29 cellular contexts compared by ENCODE assay signal in the genomic region with DNA sequence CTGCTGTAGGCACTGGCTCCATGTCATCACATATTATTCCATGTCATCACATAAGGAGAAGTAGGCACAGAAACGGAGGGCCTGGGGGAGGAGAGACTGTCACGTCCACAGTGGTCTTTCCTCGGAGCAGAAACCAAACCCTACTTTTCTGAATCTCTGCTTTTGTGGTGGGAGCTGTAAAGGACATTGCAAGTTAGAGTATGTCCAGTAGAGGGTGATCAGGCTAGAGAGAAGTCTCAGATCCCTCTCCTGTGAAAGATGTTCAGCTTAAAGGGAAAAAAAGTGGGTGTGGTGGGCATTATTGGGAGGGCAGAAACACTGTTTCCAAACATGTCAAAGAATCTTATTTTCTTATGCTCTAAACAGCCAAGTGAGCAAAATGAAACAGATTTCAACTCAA. TPM values are rescaled to one million over a fixed set of nuclear protein-coding genes. Genes with fewer than 3 reads are reported as not detected.
DNase-seq lines count a peak whose midpoint lies in the region; ATAC-seq, FAIRE-seq and TF ChIP-seq lines count a peak whose summit lies in the region.
"Had no signal": no experiment of that assay in that cellular context is flagged by ENCODE, and none has a peak within 500 bp of the region (broad histone marks: within the 10 kb centered on the region; RNA-seq: fewer than 3 reads in every experiment).

No MANE protein-coding gene starts in this region.

- SMC1A ChIA-PET in GM12878 (lab: Charles Lee; ENCODE audit: uncharacterized antibody, unreplicated experiment) = no interaction called here

- ATAC-seq in GM23338 = no peak
- ATAC-seq in GM12878 = no peak
- no peak for ATAC-seq in HG03457 (IDR thresholded peaks at IDR 0.05; ENCODE audit: unreplicated experiment)
- no peak for ATAC-seq in HG03469 (IDR thresholded peaks at IDR 0.05; ENCODE audit: unreplicated experiment)
- ATAC-seq: CD8-positive, alpha-beta T cell; left colon; natural killer cell treated with Interleukin-12 subunit alpha and Interleukin-12 subunit beta and Interleukin-15 and Interleukin-18, amount 100 ng/mL, for 72 hours had no signal

- no peaks in the 10 kb centered on the region for H3K36me3 ChIP-seq in GM23338 (ENCODE audit: insufficient read depth)
- no peaks in the 10 kb centered on the region for H3K36me3 ChIP-seq in GM12878 (ENCODE audit: control insufficient read depth in 2 of 2, insufficient read depth in 2 of 2, low read length in 1 of 2)
- no peaks in the 10 kb centered on the region for H3K36me3 ChIP-seq in keratinocyte (ENCODE audit: control insufficient read depth in 2 of 2, extremely low read depth in 1 of 2, insufficient read depth in 2 of 2, low read length in 2 of 2)
- no peaks in the 10 kb centered on the region for H3K36me3 ChIP-seq in tibial nerve
- H3K36me3 ChIP-seq: esophagus muscularis mucosa, sigmoid colon, WERI-Rb-1 had no signal

- no peak overlapping the region for H3K4me3 ChIP-seq in AG09309 (ENCODE audit: control insufficient read depth, low read depth, low read length)
- no peak overlapping the region for H3K4me3 ChIP-seq in GM23338
- H3K4me3 ChIP-seq in GM12878 = no peak overlapping the region
- no peak overlapping the region for H3K4me3 ChIP-seq in keratinocyte (ENCODE audit: control insufficient read depth in 2 of 3, extremely low read depth in 1 of 3, insufficient read depth in 2 of 3, low read depth in 1 of 3, low read length in 3 of 3)
- H3K4me3 ChIP-seq in tibial nerve = no peak overlapping the region
- H3K4me3 ChIP-seq: esophagus muscularis mucosa, sigmoid colon had no signal

- dilution Hi-C loops in keratinocyte (cut with MboI; ENCODE audit: extremely low pct_ligation_motif_present, low sequenced_read_pairs) = no loop called here

- no peak overlapping the region for H3K27ac Mint-ChIP-seq in GM23338
- H3K27ac Mint-ChIP-seq: activated naive CD8-positive, alpha-beta T cell treated with anti-CD3 and anti-CD28 coated beads, Interleukin-2, amount 10 ng/mL, durations not matched to agents 7 days and 5 days; CD8-positive, alpha-beta T cell; mesothelial cell of epicardium; natural killer cell treated with Interleukin-12 subunit alpha and Interleukin-12 subunit beta and Interleukin-15 and Interleukin-18, amount 100 ng/mL, for 72 hours; type B pancreatic cell had no signal

- H3K9ac ChIP-seq in GM12878 (ENCODE audit: control insufficient read depth, insufficient read depth, low read length) (no peak overlapping the region), keratinocyte (ENCODE audit: control insufficient read depth, extremely low read depth, insufficient read depth, low read length) (no peak overlapping the region)
- H3K9ac ChIP-seq: parathyroid adenoma had no signal

- H3K4me1 ChIP-seq in GM23338 (ENCODE audit: insufficient read depth) (no peaks in the 10 kb centered on the region), GM12878 (ENCODE audit: control insufficient read depth, insufficient read depth, low read length) (no peaks in the 10 kb centered on the region), keratinocyte (ENCODE audit: control insufficient read depth, extremely low read depth, insufficient read depth, low read length) (no peaks in the 10 kb centered on the region), tibial nerve (no peaks in the 10 kb centered on the region)
- H3K4me1 ChIP-seq: esophagus muscularis mucosa, parathyroid adenoma, sigmoid colon had no signal

- H3K27ac ChIP-seq in GM23338 (ENCODE audit: low read depth) (no peak overlapping the region), GM12878 (ENCODE audit: control insufficient read depth, insufficient read depth) (no peak overlapping the region), keratinocyte (ENCODE audit: control insufficient read depth, insufficient read depth, low read length) (no peak overlapping the region), tibial nerve (no peak overlapping the region)
- H3K27ac ChIP-seq: esophagus muscularis mucosa, parathyroid adenoma, RWPE1, sigmoid colon, WERI-Rb-1 had no signal

- WGBS in GM12878 (ENCODE audit: insufficient coverage, insufficient replicate concordance, low lambda C conversion rate, missing lambda C conversion rate) = 46% methylated on average over 3 of the region's 3 CpGs
- 88 to 98% methylated on average over 3 of the region's 3 CpGs for WGBS in tibial nerve, 2 donors

- peaks cover 14% of the 10 kb centered on the region; the same call in 2 of the 3 replicates for H3K4me1 Mint-ChIP-seq in GM23338

- no peaks in the 10 kb centered on the region for H3K27me3 Mint-ChIP-seq in GM23338 (ENCODE audit: insufficient read depth, low read depth, poor library complexity)

- H2AFZ ChIP-seq in GM23338 (no peak overlapping the region), GM12878 (ENCODE audit: control insufficient read depth, low read depth, low read length) (no peak overlapping the region), keratinocyte (ENCODE audit: control insufficient read depth, low read length) (no peak overlapping the region)
- H2AFZ ChIP-seq: parathyroid adenoma had no signal

- H4K20me1 ChIP-seq in GM23338 (replicated peaks; ENCODE audit: insufficient read depth) = no peaks in the 10 kb centered on the region
- H4K20me1 ChIP-seq in GM12878 (ENCODE audit: control insufficient read depth, insufficient read depth) = no peaks in the 10 kb centered on the region
- H4K20me1 ChIP-seq in keratinocyte (ENCODE audit: control insufficient read depth, extremely low read depth, insufficient read depth, low read length) = no peaks in the 10 kb centered on the region

- no peak for TF ChIP-seq POLR2A in GM12878 (IDR thresholded peaks at IDR 0.05; ENCODE audit: low read depth, low read length)
- no peak for TF ChIP-seq POLR2A in tibial nerve (IDR thresholded peaks at IDR 0.05)

- no peaks in the 10 kb centered on the region for H3F3A ChIP-seq in GM23338 (replicated peaks; ENCODE audit: low read depth)

- H3K9me1 ChIP-seq in keratinocyte (ENCODE audit: control insufficient read depth, extremely low read depth, insufficient read depth, low read length) = no peaks in the 10 kb centered on the region

- TF ChIP-seq EP300 in GM12878 (IDR thresholded peaks at IDR 0.05; ENCODE audit: borderline replicate concordance in 1 of 2, control insufficient read depth in 1 of 2, low read depth in 2 of 2, low read length in 2 of 2) (no peak), tibial nerve (IDR thresholded peaks at IDR 0.05) (no peak)

- H3K9me2 ChIP-seq in GM23338 (ENCODE audit: insufficient read depth) = no peaks in the 10 kb centered on the region

- TF ChIP-seq CTCF in AG09309 (IDR thresholded peaks at IDR 0.05; ENCODE audit: control insufficient read depth, insufficient read depth, low read depth, low read length, missing control alignments) (peak; percentile 19), GM23338 (conservative IDR thresholded peaks at IDR 0.05; ENCODE audit: low read depth in 2 of 2) (peak; percentile 24 to 30; a peak in 3 of 4 replicates), GM12878 (IDR thresholded peaks at IDR 0.05 in 2 of 3, conservative IDR thresholded peaks at IDR 0.05 in 1 of 3; ENCODE audit: control insufficient read depth in 2 of 3, extremely low read depth in 1 of 3, insufficient read depth in 1 of 3, low read depth in 3 of 3, low read length in 3 of 3) (0 out of 6 replicates have a peak, but pooled peaks of 1 of the 3 experiments have one; percentile 11), keratinocyte (optimal IDR thresholded peaks at IDR 0.05 in 1 of 3, IDR thresholded peaks at IDR 0.05 in 1 of 3, conservative IDR thresholded peaks at IDR 0.05 in 1 of 3; ENCODE audit: extremely low read depth in 1 of 3, insufficient read depth in 2 of 3, low read length in 3 of 3) (peak in 2 of 3 experiments; percentile 7 to 29), tibial nerve (IDR thresholded peaks at IDR 0.05) (no peak)

- DNase-seq in AG09309 (ENCODE audit: low read depth) = no peak
- no peak for DNase-seq in GM23338 (ENCODE audit: low spot score)
- no peak for DNase-seq in GM12878 (ENCODE audit: low read depth, low spot score)
- DNase-seq in keratinocyte (ENCODE audit: low read depth, low spot score) = no peak
- DNase-seq in tibial nerve (ENCODE audit: low spot score in 2 of 2) = no peak
- no peak for DNase-seq in NOMO-1 treated with DMSO at 0.1 percent for 48 hours (lab: John Stamatoyannopoulos, UW; ENCODE audit: unreplicated experiment)
- DNase-seq: activated CD4-positive, alpha-beta T cell treated with anti-CD3 and anti-CD28 coated beads, Interleukin-2, amount 50 U/mL, for 48 hours; activated CD8-positive, alpha-beta memory T cell treated with anti-CD3 and anti-CD28 coated beads, Interleukin-2, amount 50 U/mL, for 48 hours; activated naive CD8-positive, alpha-beta T cell treated with anti-CD3 and anti-CD28 coated beads, Interleukin-2, amount 10 ng/mL, durations not matched to agents 7 days and 5 days; CD8-positive, alpha-beta T cell; DMS153; effector memory CD4-positive, alpha-beta T cell; glutamatergic neuron; left colon; NCI-H1436; NCI-H524 treated with DMSO at 0.1 percent for 48 hours; sigmoid colon; stimulated activated CD8-positive, alpha-beta memory T cell treated with anti-CD3 and anti-CD28 coated beads, Interleukin-4, amount 100 ng/mL, for 48 hours; WERI-Rb-1 had no signal

- H3K4me2 ChIP-seq in GM23338 = no peak overlapping the region
- no peak overlapping the region for H3K4me2 ChIP-seq in GM12878 (ENCODE audit: control insufficient read depth, insufficient read depth)
- no peak overlapping the region for H3K4me2 ChIP-seq in keratinocyte (ENCODE audit: control insufficient read depth, extremely low read depth, insufficient read depth, low read depth, low read length)

- POLR2A ChIA-PET in GM12878 (lab: Charles Lee) = no interaction called here

- H3K27me3 ChIP-seq in GM23338 (ENCODE audit: insufficient read depth) = no peaks in the 10 kb centered on the region
- no peaks in the 10 kb centered on the region for H3K27me3 ChIP-seq in GM12878 (replicated peaks in 1 of 2; ENCODE audit: control insufficient read depth in 2 of 2, insufficient read depth in 2 of 2, low read length in 1 of 2)
- no peaks in the 10 kb centered on the region for H3K27me3 ChIP-seq in keratinocyte (ENCODE audit: control insufficient read depth, extremely low read depth, insufficient read depth, low read length)
- no peaks in the 10 kb centered on the region for H3K27me3 ChIP-seq in tibial nerve
- H3K27me3 ChIP-seq: sigmoid colon had no signal

- H3K36me3 Mint-ChIP-seq in GM23338 (ENCODE audit: low read depth) = no peaks in the 10 kb centered on the region
- H3K36me3 Mint-ChIP-seq: activated naive CD8-positive, alpha-beta T cell treated with anti-CD3 and anti-CD28 coated beads, Interleukin-2, amount 10 ng/mL, durations not matched to agents 7 days and 5 days; mesothelial cell of epicardium; natural killer cell treated with Interleukin-12 subunit alpha and Interleukin-12 subunit beta and Interleukin-15 and Interleukin-18, amount 100 ng/mL, for 72 hours; type B pancreatic cell had no signal

- TF ChIP-seq RAD21 in GM12878 (IDR thresholded peaks at IDR 0.05; ENCODE audit: insufficient read depth, low read depth, low read length) = 0 out of 2 replicates have a peak, but pooled peaks have one; percentile 8

- H3K9me3 Mint-ChIP-seq in GM23338 = no peaks in the 10 kb centered on the region
- H3K9me3 Mint-ChIP-seq: activated naive CD8-positive, alpha-beta T cell treated with anti-CD3 and anti-CD28 coated beads, Interleukin-2, amount 10 ng/mL, durations not matched to agents 7 days and 5 days; CD8-positive, alpha-beta T cell; mesothelial cell of epicardium; natural killer cell treated with Interleukin-12 subunit alpha and Interleukin-12 subunit beta and Interleukin-15 and Interleukin-18, amount 100 ng/mL, for 72 hours; type B pancreatic cell had no signal

- in situ Hi-C loops in GM12878 (cut with MboI) = no loop called here

- no peaks in the 10 kb centered on the region for H3K79me2 ChIP-seq in GM23338 (replicated peaks; ENCODE audit: insufficient read depth)
- H3K79me2 ChIP-seq in GM12878 (ENCODE audit: control insufficient read depth, insufficient read depth, low read length) = no peaks in the 10 kb centered on the region
- H3K79me2 ChIP-seq in keratinocyte (ENCODE audit: control insufficient read depth, insufficient read depth, low read length) = no peaks in the 10 kb centered on the region
- H3K79me2 ChIP-seq: parathyroid adenoma had no signal

- CTCF ChIA-PET in GM12878 (lab: Yijun Ruan, JAX) = no interaction called here

- FAIRE-seq in GM12878 (lab: Jason Lieb, UNC) = no peak
- no peak for FAIRE-seq in keratinocyte (lab: Jason Lieb, UNC)
- FAIRE-seq: G401.6 had no signal

- intact Hi-C loops in GM12878 (cut with micrococcal nuclease; ENCODE audit: unreplicated experiment) = no loop called here

- RAD21 ChIA-PET in GM12878 (lab: Charles Lee; ENCODE audit: unreplicated experiment) = no interaction called here

- H3K4me3 Mint-ChIP-seq in GM23338 = no peak overlapping the region
- H3K4me3 Mint-ChIP-seq: activated naive CD8-positive, alpha-beta T cell treated with anti-CD3 and anti-CD28 coated beads, Interleukin-2, amount 10 ng/mL, durations not matched to agents 7 days and 5 days; CD8-positive, alpha-beta T cell; mesothelial cell of epicardium; natural killer cell treated with Interleukin-12 subunit alpha and Interleukin-12 subunit beta and Interleukin-15 and Interleukin-18, amount 100 ng/mL, for 72 hours; type B pancreatic cell had no signal

- BruUV-seq in GM12878 (replicated peaks; lab: Mats Ljungman, UMichigan) = no TSS peak

- H3K9me3 ChIP-seq in GM12878 (replicated peaks; ENCODE audit: control insufficient read depth, insufficient read depth, low read length) (no peaks in the 10 kb centered on the region), keratinocyte (ENCODE audit: control insufficient read depth, low read depth, low read length) (no peaks in the 10 kb centered on the region), tibial nerve (no peaks in the 10 kb centered on the region)
- H3K9me3 ChIP-seq: esophagus muscularis mucosa, sigmoid colon had no signal

RNA-seq across cellular contexts. Expression of gene FBP2, which starts 19.4 kb away (rescaled TPM):
- not detected in 2 replicates for total RNA-seq in GM23338 (2014; rRNA removed; shearing (Covaris generic))
- polyA plus RNA-seq in GM23338 (2016; fragmentation: Nextera tagmentation; extraction: Ambion mirVana) = 0.17 TPM in 1 of 2 replicates, not detected in the other
- not detected in 2 replicates for total RNA-seq in GM12878 (2013; cell fraction: nucleolus; rRNA removed)
- 0.17 TPM in 1 of 2 replicates, not detected in the other for total RNA-seq in GM12878 (2014; rRNA removed)
- not detected in 2 replicates for total RNA-seq in GM12878 (2014; rRNA removed; fragmentation: Illumina TruSeq; extraction: Trizol)
- total RNA-seq in GM12878 (2021) = not detected in 2 replicates
- polyA plus RNA-seq in GM12878 (2011; ENCODE audit: low read depth) = not detected
- polyA plus RNA-seq in GM12878 (2011; rRNA removed) = 1.1 and 1.3 TPM in 2 replicates
- 1.1 and 1.3 TPM in 2 replicates for polyA plus RNA-seq in GM12878 (2011; cell fraction: cytosol; rRNA removed)
- 2.1 and 3.5 TPM in 2 replicates for polyA plus RNA-seq in GM12878 (2011; cell fraction: nucleus; rRNA removed)
- polyA plus RNA-seq in GM12878 (2012) = 0.17 TPM in 1 of 2 replicates, not detected in the other
- not detected in 2 replicates for polyA plus RNA-seq in GM12878 (2014; fragmentation: Illumina TruSeq; extraction: Trizol)
- under 1 TPM in 1 of 2 experiments, not detected in 1; 0.07 TPM for polyA plus RNA-seq in GM12878 (2014; fragmentation: Nextera tagmentation; extraction: Ambion mirVana)
- polyA plus RNA-seq in GM12878 (2014; rRNA removed) = 0.08 TPM in 1 of 2 replicates, not detected in the other
- not detected for polyA plus RNA-seq in GM12878 (2016; fragmentation: Nextera tagmentation; extraction: Ambion mirVana)
- 0.26 and 0.44 TPM in 2 replicates for polyA minus RNA-seq in GM12878 (2011; rRNA and poly(A)+ RNA removed)
- polyA minus RNA-seq in GM12878 (2011; cell fraction: cytosol; rRNA and poly(A)+ RNA removed) = not detected in 2 replicates
- polyA minus RNA-seq in GM12878 (2011; cell fraction: nucleus; rRNA and poly(A)+ RNA removed) = 0.29 and 0.36 TPM in 2 replicates
- not detected in 3 replicates for polyA plus RNA-seq in keratinocyte
- not detected for polyA plus RNA-seq in keratinocyte (2011; ENCODE audit: low read depth)
- not detected in 2 replicates for polyA plus RNA-seq in keratinocyte (2011; cell fraction: cytosol; rRNA removed)
- not detected in 2 replicates for polyA plus RNA-seq in keratinocyte (2011; cell fraction: nucleus; rRNA removed)
- not detected in 2 replicates for polyA plus RNA-seq in keratinocyte (2012; ENCODE audit: low replicate concordance)
- polyA minus RNA-seq in keratinocyte = not detected in 3 replicates
- polyA minus RNA-seq in keratinocyte (2011; cell fraction: cytosol; rRNA and poly(A)+ RNA removed) = not detected
- polyA minus RNA-seq in keratinocyte (2011; cell fraction: nucleus; rRNA and poly(A)+ RNA removed) = not detected in 2 replicates
- not detected for total RNA-seq in tibial nerve
- total RNA-seq: activated naive CD8-positive, alpha-beta T cell treated with anti-CD3 and anti-CD28 coated beads, Interleukin-2, amount 10 ng/mL, durations not matched to agents 7 days and 5 days; CD8-positive, alpha-beta T cell; esophagus muscularis mucosa; left colon; MCF 10A; mesothelial cell of epicardium; natural killer cell treated with Interleukin-12 subunit alpha and Interleukin-12 subunit beta and Interleukin-15 and Interleukin-18, amount 100 ng/mL, for 72 hours; sigmoid colon had no signal

RNA-seq across cellular contexts. Expression of gene FBP1, which starts 26.3 kb away (rescaled TPM):
- total RNA-seq in GM23338 (2014; rRNA removed; shearing (Covaris generic)) = 2.5 and 3.3 TPM in 2 replicates
- 1.7 and 3.0 TPM in 2 replicates for polyA plus RNA-seq in GM23338 (2016; fragmentation: Nextera tagmentation; extraction: Ambion mirVana)
- not detected in 2 replicates for total RNA-seq in GM12878 (2013; cell fraction: nucleolus; rRNA removed)
- 0.11 TPM in 1 of 2 replicates, not detected in the other for total RNA-seq in GM12878 (2014; rRNA removed)
- not detected in 2 replicates for total RNA-seq in GM12878 (2014; rRNA removed; fragmentation: Illumina TruSeq; extraction: Trizol)
- total RNA-seq in GM12878 (2021) = 0.38 TPM in 1 of 2 replicates, not detected in the other
- not detected for polyA plus RNA-seq in GM12878 (2011; ENCODE audit: low read depth)
- not detected in 2 replicates for polyA plus RNA-seq in GM12878 (2011; rRNA removed)
- polyA plus RNA-seq in GM12878 (2011; cell fraction: cytosol; rRNA removed) = not detected in 2 replicates
- polyA plus RNA-seq in GM12878 (2011; cell fraction: nucleus; rRNA removed) = not detected in 2 replicates
- 0.10 TPM in 1 of 2 replicates, not detected in the other for polyA plus RNA-seq in GM12878 (2012)
- polyA plus RNA-seq in GM12878 (2014; fragmentation: Illumina TruSeq; extraction: Trizol) = not detected in 2 replicates
- polyA plus RNA-seq in GM12878 (2014; fragmentation: Nextera tagmentation; extraction: Ambion mirVana) = not detected
- not detected in 2 replicates for polyA plus RNA-seq in GM12878 (2014; rRNA removed)
- polyA plus RNA-seq in GM12878 (2016; fragmentation: Nextera tagmentation; extraction: Ambion mirVana) = under 1 TPM in 1 of 2 experiments, not detected in 1; 0.15 TPM
- polyA minus RNA-seq in GM12878 (2011; rRNA and poly(A)+ RNA removed) = not detected in 2 replicates
- polyA minus RNA-seq in GM12878 (2011; cell fraction: cytosol; rRNA and poly(A)+ RNA removed) = not detected in 2 replicates
- polyA minus RNA-seq in GM12878 (2011; cell fraction: nucleus; rRNA and poly(A)+ RNA removed) = not detected in 2 replicates
- polyA plus RNA-seq in keratinocyte = 0.16 to 0.29 TPM (median 0.26 TPM) in 3 replicates
- polyA plus RNA-seq in keratinocyte (2011; ENCODE audit: low read depth) = 0.59 TPM
- polyA plus RNA-seq in keratinocyte (2011; cell fraction: cytosol; rRNA removed) = 0.26 and 0.51 TPM in 2 replicates
- 0.13 and 0.27 TPM in 2 replicates for polyA plus RNA-seq in keratinocyte (2011; cell fraction: nucleus; rRNA removed)
- 0.14 and 0.32 TPM in 2 replicates for polyA plus RNA-seq in keratinocyte (2012; ENCODE audit: low replicate concordance)
- polyA minus RNA-seq in keratinocyte = not detected in 3 replicates
- polyA minus RNA-seq in keratinocyte (2011; cell fraction: cytosol; rRNA and poly(A)+ RNA removed) = not detected
- polyA minus RNA-seq in keratinocyte (2011; cell fraction: nucleus; rRNA and poly(A)+ RNA removed) = not detected in 2 replicates
- 1 to 10 TPM; 4.8 to 8.6 (median 5.8) TPM for total RNA-seq in tibial nerve
- total RNA-seq: MCF 10A had no signal

RNA-seq across cellular contexts. Expression of gene PCAT7, which starts 58.1 kb away (rescaled TPM):
- total RNA-seq in GM23338 (2014; rRNA removed; shearing (Covaris generic)) = 3.3 and 5.5 TPM in 2 replicates
- polyA plus RNA-seq in GM23338 (2016; fragmentation: Nextera tagmentation; extraction: Ambion mirVana) (4.0 TPM in 2 replicates), GM12878 (2011; rRNA removed) (not detected in 2 replicates), GM12878 (2014; fragmentation: Illumina TruSeq; extraction: Trizol) (not detected in 2 replicates), GM12878 (2014; fragmentation: Nextera tagmentation; extraction: Ambion mirVana) (under 1 TPM in 1 of 2 experiments, not detected in 1; 0.04 TPM), GM12878 (2014; rRNA removed) (not detected in 2 replicates), GM12878 (2016; fragmentation: Nextera tagmentation; extraction: Ambion mirVana) (not detected), keratinocyte (not detected in 3 replicates)
- total RNA-seq in GM12878 (2013; cell fraction: nucleolus; rRNA removed) = not detected in 2 replicates
- total RNA-seq in GM12878 (2014; rRNA removed) (not detected in 2 replicates), GM12878 (2014; rRNA removed; fragmentation: Illumina TruSeq; extraction: Trizol) (not detected in 2 replicates), GM12878 (2021) (not detected in 2 replicates), tibial nerve (under 1 TPM in 1 of 4 donors, not detected in 3; 0.22 TPM)
- not detected for polyA plus RNA-seq in GM12878 (2011; ENCODE audit: low read depth)
- not detected in 2 replicates for polyA plus RNA-seq in GM12878 (2011; cell fraction: cytosol; rRNA removed)
- polyA plus RNA-seq in GM12878 (2011; cell fraction: nucleus; rRNA removed) = not detected in 2 replicates
- 0.04 TPM in 2 replicates for polyA plus RNA-seq in GM12878 (2012)
- not detected in 2 replicates for polyA minus RNA-seq in GM12878 (2011; rRNA and poly(A)+ RNA removed)
- polyA minus RNA-seq in GM12878 (2011; cell fraction: cytosol; rRNA and poly(A)+ RNA removed) = not detected in 2 replicates
- polyA minus RNA-seq in GM12878 (2011; cell fraction: nucleus; rRNA and poly(A)+ RNA removed) = not detected in 2 replicates
- not detected for polyA plus RNA-seq in keratinocyte (2011; ENCODE audit: low read depth)
- polyA plus RNA-seq in keratinocyte (2011; cell fraction: cytosol; rRNA removed) = not detected in 2 replicates
- not detected in 2 replicates for polyA plus RNA-seq in keratinocyte (2011; cell fraction: nucleus; rRNA removed)
- not detected in 2 replicates for polyA plus RNA-seq in keratinocyte (2012; ENCODE audit: low replicate concordance)
- polyA minus RNA-seq in keratinocyte = not detected in 3 replicates
- polyA minus RNA-seq in keratinocyte (2011; cell fraction: cytosol; rRNA and poly(A)+ RNA removed) = not detected
- not detected in 2 replicates for polyA minus RNA-seq in keratinocyte (2011; cell fraction: nucleus; rRNA and poly(A)+ RNA removed)
- total RNA-seq: activated naive CD8-positive, alpha-beta T cell treated with anti-CD3 and anti-CD28 coated beads, Interleukin-2, amount 10 ng/mL, durations not matched to agents 7 days and 5 days; CD8-positive, alpha-beta T cell; esophagus muscularis mucosa; MCF 10A; natural killer cell treated with Interleukin-12 subunit alpha and Interleukin-12 subunit beta and Interleukin-15 and Interleukin-18, amount 100 ng/mL, for 72 hours; sigmoid colon had no signal

Comparison
In these comparisons a context has a peak if more than half of its experiments do, and no peak if none do; other contexts are left out.
1. CTCF ChIP-seq: peak in AG09309 (single experiment), GM23338 (2 of 2) and keratinocyte (2 of 3); none in tibial nerve (0 of 5).